1 cellular context compared by ENCODE assay signal in the genomic region with DNA sequence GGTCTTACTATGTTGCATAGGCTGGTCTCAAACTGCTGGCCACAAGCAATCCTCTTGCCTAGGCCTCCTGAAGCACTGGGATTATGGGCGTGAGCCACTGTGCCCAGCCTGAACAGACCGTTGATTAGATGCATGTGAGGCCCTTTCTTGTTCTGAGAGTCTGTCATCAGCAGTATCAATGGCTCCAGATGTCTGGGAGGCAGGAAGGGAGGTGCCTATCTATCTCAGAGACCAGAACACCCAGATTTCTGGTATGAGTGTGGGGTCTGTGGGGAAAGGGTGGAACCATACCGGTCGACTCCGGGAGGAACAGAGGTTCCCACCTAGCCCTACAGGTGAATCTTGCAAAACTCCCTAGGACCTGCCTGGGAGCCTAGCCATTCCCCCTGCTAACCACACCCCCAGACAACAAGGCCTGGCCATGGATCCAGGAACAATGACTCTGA.
TF ChIP-seq lines count a peak whose summit lies in the region.

No MANE protein-coding gene starts in this region.

TF ChIP-seq in K562, 482 proteins besides CTCF, POLR2A, EP300 and RAD21 (continued from another document and continues in another):
- TF ChIP-seq, protein P1, sequence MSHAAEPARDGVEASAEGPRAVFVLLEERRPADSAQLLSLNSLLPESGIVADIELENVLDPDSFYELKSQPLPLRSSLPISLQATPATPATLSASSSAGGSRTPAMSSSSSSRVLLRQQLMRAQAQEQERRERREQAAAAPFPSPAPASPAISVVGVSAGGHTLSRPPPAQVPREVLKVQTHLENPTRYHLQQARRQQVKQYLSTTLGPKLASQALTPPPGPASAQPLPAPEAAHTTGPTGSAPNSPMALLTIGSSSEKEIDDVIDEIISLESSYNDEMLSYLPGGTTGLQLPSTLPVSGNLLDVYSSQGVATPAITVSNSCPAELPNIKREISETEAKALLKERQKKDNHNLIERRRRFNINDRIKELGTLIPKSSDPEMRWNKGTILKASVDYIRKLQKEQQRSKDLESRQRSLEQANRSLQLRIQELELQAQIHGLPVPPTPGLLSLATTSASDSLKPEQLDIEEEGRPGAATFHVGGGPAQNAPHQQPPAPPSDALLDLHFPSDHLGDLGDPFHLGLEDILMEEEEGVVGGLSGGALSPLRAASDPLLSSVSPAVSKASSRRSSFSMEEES (CRISPR knock-in tag; IDR thresholded peaks at IDR 0.05), result no peak
- TF ChIP-seq NCOA2 (IDR thresholded peaks at IDR 0.05; ENCODE audit: partially characterized antibody in 2 of 2), result peak in 1 of 2 experiments; percentile 29
- TF ChIP-seq, protein P2, sequence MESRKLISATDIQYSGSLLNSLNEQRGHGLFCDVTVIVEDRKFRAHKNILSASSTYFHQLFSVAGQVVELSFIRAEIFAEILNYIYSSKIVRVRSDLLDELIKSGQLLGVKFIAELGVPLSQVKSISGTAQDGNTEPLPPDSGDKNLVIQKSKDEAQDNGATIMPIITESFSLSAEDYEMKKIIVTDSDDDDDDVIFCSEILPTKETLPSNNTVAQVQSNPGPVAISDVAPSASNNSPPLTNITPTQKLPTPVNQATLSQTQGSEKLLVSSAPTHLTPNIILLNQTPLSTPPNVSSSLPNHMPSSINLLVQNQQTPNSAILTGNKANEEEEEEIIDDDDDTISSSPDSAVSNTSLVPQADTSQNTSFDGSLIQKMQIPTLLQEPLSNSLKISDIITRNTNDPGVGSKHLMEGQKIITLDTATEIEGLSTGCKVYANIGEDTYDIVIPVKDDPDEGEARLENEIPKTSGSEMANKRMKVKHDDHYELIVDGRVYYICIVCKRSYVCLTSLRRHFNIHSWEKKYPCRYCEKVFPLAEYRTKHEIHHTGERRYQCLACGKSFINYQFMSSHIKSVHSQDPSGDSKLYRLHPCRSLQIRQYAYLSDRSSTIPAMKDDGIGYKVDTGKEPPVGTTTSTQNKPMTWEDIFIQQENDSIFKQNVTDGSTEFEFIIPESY (CRISPR knock-in tag; IDR thresholded peaks at IDR 0.05), result no peak
- TF ChIP-seq, protein P3, sequence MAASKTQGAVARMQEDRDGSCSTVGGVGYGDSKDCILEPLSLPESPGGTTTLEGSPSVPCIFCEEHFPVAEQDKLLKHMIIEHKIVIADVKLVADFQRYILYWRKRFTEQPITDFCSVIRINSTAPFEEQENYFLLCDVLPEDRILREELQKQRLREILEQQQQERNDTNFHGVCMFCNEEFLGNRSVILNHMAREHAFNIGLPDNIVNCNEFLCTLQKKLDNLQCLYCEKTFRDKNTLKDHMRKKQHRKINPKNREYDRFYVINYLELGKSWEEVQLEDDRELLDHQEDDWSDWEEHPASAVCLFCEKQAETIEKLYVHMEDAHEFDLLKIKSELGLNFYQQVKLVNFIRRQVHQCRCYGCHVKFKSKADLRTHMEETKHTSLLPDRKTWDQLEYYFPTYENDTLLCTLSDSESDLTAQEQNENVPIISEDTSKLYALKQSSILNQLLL (CRISPR knock-in tag; IDR thresholded peaks at IDR 0.05; ENCODE audit: borderline replicate concordance), result no peak
- no peak for TF ChIP-seq ZNF197 (CRISPR knock-in tag; IDR thresholded peaks at IDR 0.05; ENCODE audit: low read depth)
- no peak for TF ChIP-seq COPS2 (conservative IDR thresholded peaks at IDR 0.05)
- no peak for TF ChIP-seq SMARCA5 (IDR thresholded peaks at IDR 0.05)
- TF ChIP-seq, protein P4, sequence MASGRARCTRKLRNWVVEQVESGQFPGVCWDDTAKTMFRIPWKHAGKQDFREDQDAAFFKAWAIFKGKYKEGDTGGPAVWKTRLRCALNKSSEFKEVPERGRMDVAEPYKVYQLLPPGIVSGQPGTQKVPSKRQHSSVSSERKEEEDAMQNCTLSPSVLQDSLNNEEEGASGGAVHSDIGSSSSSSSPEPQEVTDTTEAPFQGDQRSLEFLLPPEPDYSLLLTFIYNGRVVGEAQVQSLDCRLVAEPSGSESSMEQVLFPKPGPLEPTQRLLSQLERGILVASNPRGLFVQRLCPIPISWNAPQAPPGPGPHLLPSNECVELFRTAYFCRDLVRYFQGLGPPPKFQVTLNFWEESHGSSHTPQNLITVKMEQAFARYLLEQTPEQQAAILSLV (tag; IDR thresholded peaks at IDR 0.05), result no peak
- TF ChIP-seq CAMTA2 (CRISPR knock-in tag; conservative IDR thresholded peaks at IDR 0.05), result no peak
- no peak for TF ChIP-seq RB1 (IDR thresholded peaks at IDR 0.05; ENCODE audit: low read depth)
- peak; percentile 28 to 90; a peak in 3 of 4 replicates for TF ChIP-seq TBL1XR1 (IDR thresholded peaks at IDR 0.05; ENCODE audit: low read length in 2 of 2)
- TF ChIP-seq, protein P5, sequence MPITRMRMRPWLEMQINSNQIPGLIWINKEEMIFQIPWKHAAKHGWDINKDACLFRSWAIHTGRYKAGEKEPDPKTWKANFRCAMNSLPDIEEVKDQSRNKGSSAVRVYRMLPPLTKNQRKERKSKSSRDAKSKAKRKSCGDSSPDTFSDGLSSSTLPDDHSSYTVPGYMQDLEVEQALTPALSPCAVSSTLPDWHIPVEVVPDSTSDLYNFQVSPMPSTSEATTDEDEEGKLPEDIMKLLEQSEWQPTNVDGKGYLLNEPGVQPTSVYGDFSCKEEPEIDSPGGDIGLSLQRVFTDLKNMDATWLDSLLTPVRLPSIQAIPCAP (CRISPR knock-in tag; IDR thresholded peaks at IDR 0.05; ENCODE audit: borderline replicate concordance), result no peak
- TF ChIP-seq ZNF347 (CRISPR knock-in tag; IDR thresholded peaks at IDR 0.05; ENCODE audit: low read depth), result no peak
- TF ChIP-seq, protein P6, sequence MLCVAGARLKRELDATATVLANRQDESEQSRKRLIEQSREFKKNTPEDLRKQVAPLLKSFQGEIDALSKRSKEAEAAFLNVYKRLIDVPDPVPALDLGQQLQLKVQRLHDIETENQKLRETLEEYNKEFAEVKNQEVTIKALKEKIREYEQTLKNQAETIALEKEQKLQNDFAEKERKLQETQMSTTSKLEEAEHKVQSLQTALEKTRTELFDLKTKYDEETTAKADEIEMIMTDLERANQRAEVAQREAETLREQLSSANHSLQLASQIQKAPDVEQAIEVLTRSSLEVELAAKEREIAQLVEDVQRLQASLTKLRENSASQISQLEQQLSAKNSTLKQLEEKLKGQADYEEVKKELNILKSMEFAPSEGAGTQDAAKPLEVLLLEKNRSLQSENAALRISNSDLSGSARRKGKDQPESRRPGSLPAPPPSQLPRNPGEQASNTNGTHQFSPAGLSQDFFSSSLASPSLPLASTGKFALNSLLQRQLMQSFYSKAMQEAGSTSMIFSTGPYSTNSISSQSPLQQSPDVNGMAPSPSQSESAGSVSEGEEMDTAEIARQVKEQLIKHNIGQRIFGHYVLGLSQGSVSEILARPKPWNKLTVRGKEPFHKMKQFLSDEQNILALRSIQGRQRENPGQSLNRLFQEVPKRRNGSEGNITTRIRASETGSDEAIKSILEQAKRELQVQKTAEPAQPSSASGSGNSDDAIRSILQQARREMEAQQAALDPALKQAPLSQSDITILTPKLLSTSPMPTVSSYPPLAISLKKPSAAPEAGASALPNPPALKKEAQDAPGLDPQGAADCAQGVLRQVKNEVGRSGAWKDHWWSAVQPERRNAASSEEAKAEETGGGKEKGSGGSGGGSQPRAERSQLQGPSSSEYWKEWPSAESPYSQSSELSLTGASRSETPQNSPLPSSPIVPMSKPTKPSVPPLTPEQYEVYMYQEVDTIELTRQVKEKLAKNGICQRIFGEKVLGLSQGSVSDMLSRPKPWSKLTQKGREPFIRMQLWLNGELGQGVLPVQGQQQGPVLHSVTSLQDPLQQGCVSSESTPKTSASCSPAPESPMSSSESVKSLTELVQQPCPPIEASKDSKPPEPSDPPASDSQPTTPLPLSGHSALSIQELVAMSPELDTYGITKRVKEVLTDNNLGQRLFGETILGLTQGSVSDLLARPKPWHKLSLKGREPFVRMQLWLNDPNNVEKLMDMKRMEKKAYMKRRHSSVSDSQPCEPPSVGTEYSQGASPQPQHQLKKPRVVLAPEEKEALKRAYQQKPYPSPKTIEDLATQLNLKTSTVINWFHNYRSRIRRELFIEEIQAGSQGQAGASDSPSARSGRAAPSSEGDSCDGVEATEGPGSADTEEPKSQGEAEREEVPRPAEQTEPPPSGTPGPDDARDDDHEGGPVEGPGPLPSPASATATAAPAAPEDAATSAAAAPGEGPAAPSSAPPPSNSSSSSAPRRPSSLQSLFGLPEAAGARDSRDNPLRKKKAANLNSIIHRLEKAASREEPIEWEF (CRISPR knock-in tag; IDR thresholded peaks at IDR 0.05), result 0 out of 2 replicates have a peak, but pooled peaks have one; percentile 43
- TF ChIP-seq, protein P7, sequence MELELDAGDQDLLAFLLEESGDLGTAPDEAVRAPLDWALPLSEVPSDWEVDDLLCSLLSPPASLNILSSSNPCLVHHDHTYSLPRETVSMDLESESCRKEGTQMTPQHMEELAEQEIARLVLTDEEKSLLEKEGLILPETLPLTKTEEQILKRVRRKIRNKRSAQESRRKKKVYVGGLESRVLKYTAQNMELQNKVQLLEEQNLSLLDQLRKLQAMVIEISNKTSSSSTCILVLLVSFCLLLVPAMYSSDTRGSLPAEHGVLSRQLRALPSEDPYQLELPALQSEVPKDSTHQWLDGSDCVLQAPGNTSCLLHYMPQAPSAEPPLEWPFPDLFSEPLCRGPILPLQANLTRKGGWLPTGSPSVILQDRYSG (tag; conservative IDR thresholded peaks at IDR 0.05; ENCODE audit: low read depth), result no peak
- no peak for TF ChIP-seq ATF7 (IDR thresholded peaks at IDR 0.05)
- TF ChIP-seq SIN3A (IDR thresholded peaks at IDR 0.05; ENCODE audit: borderline replicate concordance in 2 of 2, control insufficient read depth in 1 of 2, low read depth in 2 of 2, low read length in 2 of 2), result no peak
- no peak for TF ChIP-seq HNRNPLL (IDR thresholded peaks at IDR 0.05; ENCODE audit: low read depth, low read length, poor library complexity, severe bottlenecking)
- no peak for TF ChIP-seq KDM4B (IDR thresholded peaks at IDR 0.05; ENCODE audit: borderline replicate concordance in 2 of 2, low read depth in 1 of 2)
- TF ChIP-seq BCL6 (CRISPR knock-in tag; IDR thresholded peaks at IDR 0.05), result no peak
- TF ChIP-seq DIDO1 (tag; IDR thresholded peaks at IDR 0.05; ENCODE audit: low read depth), result no peak
- TF ChIP-seq, protein P8, sequence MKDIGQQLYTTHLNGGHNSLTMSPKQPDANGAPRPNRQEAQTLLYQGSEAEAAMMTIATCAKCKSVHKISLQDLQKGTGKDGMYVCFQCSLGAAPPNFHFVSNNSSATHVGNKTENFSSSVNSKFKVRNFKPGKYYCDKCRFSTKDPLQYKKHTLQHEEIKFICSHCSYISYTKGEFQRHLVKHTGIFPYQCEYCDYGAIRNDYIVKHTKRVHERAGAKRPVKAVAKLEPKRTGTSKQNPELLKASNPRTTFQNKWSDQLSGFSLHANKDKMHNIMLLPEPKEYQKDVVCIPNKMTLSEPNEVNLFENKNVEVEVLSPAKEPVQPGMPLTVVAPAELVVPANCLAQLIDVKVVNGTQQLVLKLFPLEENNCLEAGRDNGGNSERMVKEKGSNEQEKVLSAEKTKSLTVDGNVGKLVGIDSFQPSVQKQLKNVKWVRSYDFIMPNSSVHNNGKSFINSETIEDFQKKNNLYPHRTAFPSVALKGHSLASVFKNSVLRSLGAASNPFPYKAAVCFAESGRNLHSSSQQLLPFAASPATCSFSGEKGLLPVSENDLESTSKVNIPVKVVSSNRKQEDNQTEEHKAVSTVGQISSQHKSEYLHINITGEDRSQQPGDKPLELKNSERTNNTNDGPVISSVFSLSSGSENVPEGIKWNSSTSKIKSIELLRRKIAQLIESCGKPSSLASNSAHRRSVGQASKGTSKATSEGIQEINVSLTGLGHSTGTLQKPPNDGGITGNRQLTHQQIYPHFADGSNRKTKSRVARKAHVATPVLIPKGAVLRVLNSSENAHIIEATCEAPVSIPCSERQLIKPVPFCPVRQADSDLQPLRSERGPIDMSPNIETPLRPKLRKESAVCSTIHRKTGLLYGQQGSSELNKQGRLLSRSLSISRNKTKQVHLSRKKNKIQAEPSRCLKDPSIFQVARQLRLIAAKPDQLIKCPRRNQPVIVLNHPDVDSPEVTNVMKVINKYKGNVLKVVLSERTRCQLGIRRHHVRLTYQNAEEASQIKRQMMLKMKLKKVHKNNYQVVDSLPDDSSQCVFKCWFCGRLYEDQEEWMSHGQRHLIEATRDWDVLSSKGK (CRISPR knock-in tag; IDR thresholded peaks at IDR 0.05), result no peak
- no peak for TF ChIP-seq HMG20A (CRISPR knock-in tag; conservative IDR thresholded peaks at IDR 0.05)
- no peak for TF ChIP-seq ZNF695 (CRISPR knock-in tag; IDR thresholded peaks at IDR 0.05)
- TF ChIP-seq KLF6 (CRISPR knock-in tag; IDR thresholded peaks at IDR 0.05; ENCODE audit: borderline replicate concordance), result no peak; the same call in 1 of the 2 replicates
- no peak for TF ChIP-seq ZNF785 (CRISPR knock-in tag; IDR thresholded peaks at IDR 0.05)
- no peak for TF ChIP-seq ZNF217 (CRISPR knock-in tag; IDR thresholded peaks at IDR 0.05)
- TF ChIP-seq, protein P9, sequence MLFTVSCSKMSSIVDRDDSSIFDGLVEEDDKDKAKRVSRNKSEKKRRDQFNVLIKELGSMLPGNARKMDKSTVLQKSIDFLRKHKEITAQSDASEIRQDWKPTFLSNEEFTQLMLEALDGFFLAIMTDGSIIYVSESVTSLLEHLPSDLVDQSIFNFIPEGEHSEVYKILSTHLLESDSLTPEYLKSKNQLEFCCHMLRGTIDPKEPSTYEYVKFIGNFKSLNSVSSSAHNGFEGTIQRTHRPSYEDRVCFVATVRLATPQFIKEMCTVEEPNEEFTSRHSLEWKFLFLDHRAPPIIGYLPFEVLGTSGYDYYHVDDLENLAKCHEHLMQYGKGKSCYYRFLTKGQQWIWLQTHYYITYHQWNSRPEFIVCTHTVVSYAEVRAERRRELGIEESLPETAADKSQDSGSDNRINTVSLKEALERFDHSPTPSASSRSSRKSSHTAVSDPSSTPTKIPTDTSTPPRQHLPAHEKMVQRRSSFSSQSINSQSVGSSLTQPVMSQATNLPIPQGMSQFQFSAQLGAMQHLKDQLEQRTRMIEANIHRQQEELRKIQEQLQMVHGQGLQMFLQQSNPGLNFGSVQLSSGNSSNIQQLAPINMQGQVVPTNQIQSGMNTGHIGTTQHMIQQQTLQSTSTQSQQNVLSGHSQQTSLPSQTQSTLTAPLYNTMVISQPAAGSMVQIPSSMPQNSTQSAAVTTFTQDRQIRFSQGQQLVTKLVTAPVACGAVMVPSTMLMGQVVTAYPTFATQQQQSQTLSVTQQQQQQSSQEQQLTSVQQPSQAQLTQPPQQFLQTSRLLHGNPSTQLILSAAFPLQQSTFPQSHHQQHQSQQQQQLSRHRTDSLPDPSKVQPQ (CRISPR knock-in tag; IDR thresholded peaks at IDR 0.05; ENCODE audit: borderline replicate concordance), result no peak
- no peak for TF ChIP-seq GTF2F1 (IDR thresholded peaks at IDR 0.05; ENCODE audit: low read depth, low read length)
- TF ChIP-seq PHF8 (IDR thresholded peaks at IDR 0.05; ENCODE audit: borderline replicate concordance, low read length), result no peak
- TF ChIP-seq MAFG (tag; conservative IDR thresholded peaks at IDR 0.05), result no peak
- no peak for TF ChIP-seq TCFL5 (CRISPR knock-in tag; conservative IDR thresholded peaks at IDR 0.05)
- TF ChIP-seq, protein P10, sequence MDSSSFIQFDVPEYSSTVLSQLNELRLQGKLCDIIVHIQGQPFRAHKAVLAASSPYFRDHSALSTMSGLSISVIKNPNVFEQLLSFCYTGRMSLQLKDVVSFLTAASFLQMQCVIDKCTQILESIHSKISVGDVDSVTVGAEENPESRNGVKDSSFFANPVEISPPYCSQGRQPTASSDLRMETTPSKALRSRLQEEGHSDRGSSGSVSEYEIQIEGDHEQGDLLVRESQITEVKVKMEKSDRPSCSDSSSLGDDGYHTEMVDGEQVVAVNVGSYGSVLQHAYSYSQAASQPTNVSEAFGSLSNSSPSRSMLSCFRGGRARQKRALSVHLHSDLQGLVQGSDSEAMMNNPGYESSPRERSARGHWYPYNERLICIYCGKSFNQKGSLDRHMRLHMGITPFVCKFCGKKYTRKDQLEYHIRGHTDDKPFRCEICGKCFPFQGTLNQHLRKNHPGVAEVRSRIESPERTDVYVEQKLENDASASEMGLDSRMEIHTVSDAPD (CRISPR knock-in tag; IDR thresholded peaks at IDR 0.05), result no peak
- no peak for TF ChIP-seq NUFIP1 (IDR thresholded peaks at IDR 0.05; ENCODE audit: partially characterized antibody)
- no peak for TF ChIP-seq HLTF (IDR thresholded peaks at IDR 0.05)
- no peak; the same call in 1 of the 2 replicates for TF ChIP-seq ZNF668 (CRISPR knock-in tag; IDR thresholded peaks at IDR 0.05)
- TF ChIP-seq MTA1 (IDR thresholded peaks at IDR 0.05; ENCODE audit: borderline replicate concordance), result 0 out of 2 replicates have a peak, but pooled peaks have one; percentile 11
